In genomic region chr14:63551338-63551737, GRCh38 we compare ENCODE assay signal across 18 cellular contexts. TPM values are rescaled to one million over a fixed set of nuclear protein-coding genes. Genes with fewer than 3 reads are reported as not detected.
DNase-seq lines count a peak whose midpoint lies in the region; ATAC-seq, FAIRE-seq and TF ChIP-seq lines count a peak whose summit lies in the region.
"Had no signal": no experiment of that assay in that cellular context is flagged by ENCODE, and none has a peak within 500 bp of the region (broad histone marks: within the 10 kb centered on the region; RNA-seq: fewer than 3 reads in every experiment).

No MANE protein-coding gene starts in this region.

- no peak overlapping the region for H3K4me3 Mint-ChIP-seq in activated naive CD8-positive, alpha-beta T cell treated with anti-CD3 and anti-CD28 coated beads, Interleukin-2, amount 50 U/mL, for 24 hours
- H3K4me3 Mint-ChIP-seq in activated naive CD8-positive, alpha-beta T cell treated with anti-CD3 and anti-CD28 coated beads for 36 hours = no peak overlapping the region
- H3K4me3 Mint-ChIP-seq: activated T-cell treated with anti-CD3 and anti-CD28 coated beads, Interleukin-2, amount 50 U/mL, for 24 hours; naive thymus-derived CD4-positive, alpha-beta T cell had no signal

- TF ChIP-seq CTCF in RWPE1 (conservative IDR thresholded peaks at IDR 0.05; ENCODE audit: low read depth) (no peak), foreskin fibroblast (IDR thresholded peaks at IDR 0.05; ENCODE audit: low read depth, low read length) (no peak), kidney (IDR thresholded peaks at IDR 0.05; ENCODE audit: borderline replicate concordance, extremely low read depth, insufficient read depth) (no peak), upper lobe of right lung (IDR thresholded peaks at IDR 0.05) (no peak)

- ATAC-seq in activated naive CD8-positive, alpha-beta T cell treated with anti-CD3 and anti-CD28 coated beads, Interleukin-2, amount 50 U/mL, for 24 hours = peak; percentile 53
- ATAC-seq in upper lobe of right lung = no peak
- ATAC-seq in HG02763 (IDR thresholded peaks at IDR 0.05; ENCODE audit: unreplicated experiment) = no peak
- ATAC-seq: gastroesophageal sphincter; naive thymus-derived CD4-positive, alpha-beta T cell had no signal

- no peaks in the 10 kb centered on the region for H3K9me3 Mint-ChIP-seq in activated naive CD8-positive, alpha-beta T cell treated with anti-CD3 and anti-CD28 coated beads, Interleukin-2, amount 50 U/mL, for 24 hours
- no peaks in the 10 kb centered on the region for H3K9me3 Mint-ChIP-seq in activated naive CD8-positive, alpha-beta T cell treated with anti-CD3 and anti-CD28 coated beads for 36 hours
- H3K9me3 Mint-ChIP-seq: activated T-cell treated with anti-CD3 and anti-CD28 coated beads, Interleukin-2, amount 50 U/mL, for 24 hours had no signal

- POLR2A ChIA-PET in RWPE1 (lab: Yijun Ruan, JAX; ENCODE audit: low non-redundant PET) = no interaction called here

- H3K9ac ChIP-seq in kidney (ENCODE audit: low read length in 2 of 2) = no peak overlapping the region

- H3K4me1 Mint-ChIP-seq in activated naive CD8-positive, alpha-beta T cell treated with anti-CD3 and anti-CD28 coated beads, Interleukin-2, amount 50 U/mL, for 24 hours = peaks cover 13% of the 10 kb centered on the region
- H3K4me1 Mint-ChIP-seq in activated naive CD8-positive, alpha-beta T cell treated with anti-CD3 and anti-CD28 coated beads for 36 hours = peaks cover 3% of the 10 kb centered on the region
- H3K4me1 Mint-ChIP-seq: naive thymus-derived CD4-positive, alpha-beta T cell had no signal

- no peaks in the 10 kb centered on the region for H3K27me3 ChIP-seq in upper lobe of right lung
- H3K27me3 ChIP-seq: dorsolateral prefrontal cortex had no signal

- H3K27ac Mint-ChIP-seq in activated naive CD8-positive, alpha-beta T cell treated with anti-CD3 and anti-CD28 coated beads, Interleukin-2, amount 50 U/mL, for 24 hours = no peak overlapping the region
- no peak overlapping the region for H3K27ac Mint-ChIP-seq in activated naive CD8-positive, alpha-beta T cell treated with anti-CD3 and anti-CD28 coated beads for 36 hours
- H3K27ac Mint-ChIP-seq: activated T-cell treated with anti-CD3 and anti-CD28 coated beads, Interleukin-2, amount 50 U/mL, for 24 hours; naive thymus-derived CD4-positive, alpha-beta T cell had no signal

- no peaks in the 10 kb centered on the region for H3K9me3 ChIP-seq in kidney (ENCODE audit: control insufficient read depth in 1 of 2, low read length in 2 of 2)
- H3K9me3 ChIP-seq in upper lobe of right lung = no peaks in the 10 kb centered on the region
- H3K9me3 ChIP-seq: gastroesophageal sphincter, thoracic aorta had no signal

- H3K4me3 ChIP-seq in foreskin fibroblast (ENCODE audit: low read depth in 1 of 2, low read length in 2 of 2) (no peak overlapping the region), kidney (ENCODE audit: low read length in 2 of 2) (no peak overlapping the region), upper lobe of right lung (no peak overlapping the region)
- H3K4me3 ChIP-seq: dorsolateral prefrontal cortex, gastroesophageal sphincter, SK-N-MC, thoracic aorta had no signal

- no peak for FAIRE-seq in kidney (lab: Jason Lieb, UNC)

- CTCF ChIA-PET in RWPE1 (lab: Yijun Ruan, JAX) = interaction anchor here (0.6 to 0.7 kb wide), 3 partner anchors 72 to 241 kb away, joined by 3 read pairs; no protein-coding TSS in a partner anchor

- H3K27me3 Mint-ChIP-seq in activated naive CD8-positive, alpha-beta T cell treated with anti-CD3 and anti-CD28 coated beads, Interleukin-2, amount 50 U/mL, for 24 hours = peaks cover 2% of the 10 kb centered on the region
- no peaks in the 10 kb centered on the region for H3K27me3 Mint-ChIP-seq in activated naive CD8-positive, alpha-beta T cell treated with anti-CD3 and anti-CD28 coated beads for 36 hours
- H3K27me3 Mint-ChIP-seq: activated T-cell treated with anti-CD3 and anti-CD28 coated beads, Interleukin-2, amount 50 U/mL, for 24 hours had no signal

- no peak overlapping the region for H3K27ac ChIP-seq in RWPE1
- no peak overlapping the region for H3K27ac ChIP-seq in kidney (ENCODE audit: low read depth in 2 of 2, low read length in 2 of 2)
- no peak overlapping the region for H3K27ac ChIP-seq in upper lobe of right lung
- H3K27ac ChIP-seq: dorsolateral prefrontal cortex, gastroesophageal sphincter, HL-60, SK-N-MC, thoracic aorta had no signal

- no peaks in the 10 kb centered on the region for H3K36me3 Mint-ChIP-seq in activated naive CD8-positive, alpha-beta T cell treated with anti-CD3 and anti-CD28 coated beads, Interleukin-2, amount 50 U/mL, for 24 hours (ENCODE audit: low read depth)
- no peaks in the 10 kb centered on the region for H3K36me3 Mint-ChIP-seq in activated naive CD8-positive, alpha-beta T cell treated with anti-CD3 and anti-CD28 coated beads for 36 hours
- H3K36me3 Mint-ChIP-seq: naive thymus-derived CD4-positive, alpha-beta T cell had no signal

- H3K4me1 ChIP-seq in kidney (ENCODE audit: control insufficient read depth in 1 of 2, insufficient read depth in 1 of 2, low read depth in 1 of 2, low read length in 2 of 2) = no peaks in the 10 kb centered on the region
- no peaks in the 10 kb centered on the region for H3K4me1 ChIP-seq in upper lobe of right lung
- H3K4me1 ChIP-seq: gastroesophageal sphincter had no signal

- intact Hi-C loops in kidney (cut with DNase I) (no loop called here), upper lobe of right lung (cut with DNase I) (no loop called here)

- DNase-seq in activated naive CD8-positive, alpha-beta T cell treated with anti-CD3 and anti-CD28 coated beads, Interleukin-2, amount 50 U/mL, for 24 hours = no peak
- no peak for DNase-seq in activated naive CD8-positive, alpha-beta T cell treated with anti-CD3 and anti-CD28 coated beads for 36 hours
- DNase-seq in RWPE1 (ENCODE audit: low spot score) (peak; percentile 49), foreskin fibroblast (peak; percentile 66 to 82), kidney (no peak), NCI-H2107 (lab: John Stamatoyannopoulos, UW) (no peak), upper lobe of right lung (no peak)
- DNase-seq: activated T-cell treated with anti-CD3 and anti-CD28 coated beads, Interleukin-2, amount 50 U/mL, for 24 hours; amygdala; DMS153; dorsolateral prefrontal cortex; MV-4-11; naive thymus-derived CD4-positive, alpha-beta T cell had no signal

- H3K36me3 ChIP-seq in kidney (ENCODE audit: control insufficient read depth in 1 of 2, insufficient read depth in 2 of 2, low read length in 2 of 2) (no peaks in the 10 kb centered on the region), upper lobe of right lung (no peaks in the 10 kb centered on the region)
- H3K36me3 ChIP-seq: gastroesophageal sphincter, thoracic aorta had no signal

RNA-seq across cellular contexts. Expression of gene PPP2R5E, which starts 8.2 kb away (rescaled TPM):
- 10 to 100 TPM; 42.8 to 44.8 TPM for total RNA-seq in activated naive CD8-positive, alpha-beta T cell treated with anti-CD3 and anti-CD28 coated beads for 36 hours
- total RNA-seq in kidney (46.5 TPM), upper lobe of right lung (46.0 TPM)
- polyA plus RNA-seq in kidney (ENCODE audit: insufficient read depth, low read depth, low replicate concordance) = 9.7 TPM

Comparison
In these comparisons a context has a peak if more than half of its experiments do, and no peak if none do; other contexts are left out.
1. DNase-seq: peak in RWPE1 (single experiment) and foreskin fibroblast (2 of 2); none in activated naive CD8-positive, alpha-beta T cell treated with anti-CD3 and anti-CD28 coated beads, Interleukin-2, amount 50 U/mL, for 24 hours (single experiment), activated naive CD8-positive, alpha-beta T cell treated with anti-CD3 and anti-CD28 coated beads for 36 hours (single experiment), kidney (single experiment), NCI-H2107 (single experiment) and upper lobe of right lung (single experiment).